In genomic region chr20:49814057-49814675, GRCh38 we compare ENCODE assay signal across 9 cellular contexts. TPM values are rescaled to one million over a fixed set of nuclear protein-coding genes. Genes with fewer than 3 reads are reported as not detected.
DNase-seq lines count a peak whose midpoint lies in the region; ATAC-seq and TF ChIP-seq lines count a peak whose summit lies in the region.
"Had no signal": no experiment of that assay in that cellular context is flagged by ENCODE, and none has a peak within 500 bp of the region (broad histone marks: within the 10 kb centered on the region; RNA-seq: fewer than 3 reads in every experiment).

No MANE protein-coding gene starts in this region.

- POLR2A ChIA-PET in GM10248 (lab: Yijun Ruan, JAX), result interaction anchor here (0.5 kb wide), 1 partner anchor 14 kb away, joined by 6 read pairs; no protein-coding TSS in a partner anchor

- H3K27ac ChIP-seq in epithelial cell of prostate (peak overlapping the region; percentile 90), gastrocnemius medialis (peak overlapping the region; percentile 91 to 100 (median 96))

- in situ Hi-C loops in gastrocnemius medialis (cut with MboI; ENCODE audit: low sequenced_read_pairs in 4 of 4), result no loop called here

- peaks cover 22 to 24% of the 10 kb centered on the region in 2 donors for H3K4me1 ChIP-seq in gastrocnemius medialis

- TF ChIP-seq POLR2A in gastrocnemius medialis (IDR thresholded peaks at IDR 0.05), result peak; percentile 33 to 36

- no peaks in the 10 kb centered on the region for H3K27me3 ChIP-seq in gastrocnemius medialis

- H3K9me3 ChIP-seq in gastrocnemius medialis, result no peaks in the 10 kb centered on the region

- H3K36me3 ChIP-seq in gastrocnemius medialis, result peaks cover 0 to 19% of the 10 kb centered on the region in 2 donors

- DNase-seq in NCI-H2171 treated with DMSO at 0.1 percent for 48 hours (lab: John Stamatoyannopoulos, UW) (peak; percentile 51), NCI-H2171 (lab: John Stamatoyannopoulos, UW) (no peak), NCI-H748 treated with DMSO at 0.1 percent for 48 hours (lab: John Stamatoyannopoulos, UW) (peak; percentile 35), epithelial cell of prostate (ENCODE audit: low read depth, low spot score) (no peak), gastrocnemius medialis (peak; percentile 25 to 59), pons (ENCODE audit: low spot score) (no peak), SKM-1 treated with dmso at 0.1 percent for 144 hours (lab: John Stamatoyannopoulos, UW; ENCODE audit: unreplicated experiment) (no peak), GM10248 (ENCODE audit: extremely low spot score) (no peak)
- DNase-seq: NCI-H1092 had no signal

- ATAC-seq in gastrocnemius medialis, result peak; percentile 82 to 83

- intact Hi-C loops in gastrocnemius medialis (cut with DNase I; ENCODE audit: low total_unique reads), result loop anchor here (1.0 to 5.0 kb wide), 2 partner anchors 42 to 98 kb away; no protein-coding TSS in a partner anchor

- TF ChIP-seq CTCF in gastrocnemius medialis (IDR thresholded peaks at IDR 0.05 in 4 of 5, conservative IDR thresholded peaks at IDR 0.05 in 1 of 5), result no peak
- no peak for TF ChIP-seq CTCF in GM10248 (IDR thresholded peaks at IDR 0.05; ENCODE audit: control extremely low read depth, extremely low read depth, low read depth, missing control alignments)

- CTCF ChIA-PET in GM10248 (lab: Yijun Ruan, JAX), result interaction anchor here (0.8 to 2.9 kb wide), 4 partner anchors 11 to 46 kb away, joined by 3 to 16 read pairs (median 4); no protein-coding TSS in a partner anchor

- H3K4me3 ChIP-seq in gastrocnemius medialis, result peak overlapping the region; percentile 65 to 100 (median 80)

RNA-seq across cellular contexts. Expression of gene SLC9A8, which starts 1.5 kb away (rescaled TPM):
- total RNA-seq in gastrocnemius medialis, result 10 to 100 TPM; 12.4 to 20.4 (median 15.1) TPM

Comparison
In these comparisons a context has a peak if more than half of its experiments do, and no peak if none do; other contexts are left out.
1. DNase-seq: peak in NCI-H2171 treated with DMSO at 0.1 percent for 48 hours (single experiment), NCI-H748 treated with DMSO at 0.1 percent for 48 hours (single experiment) and gastrocnemius medialis (2 of 2); none in NCI-H2171 (single experiment), epithelial cell of prostate (single experiment), pons (single experiment), SKM-1 treated with dmso at 0.1 percent for 144 hours (single experiment) and GM10248 (single experiment).